ENCODE assay signal across 9 cellular contexts in the genomic region with DNA sequence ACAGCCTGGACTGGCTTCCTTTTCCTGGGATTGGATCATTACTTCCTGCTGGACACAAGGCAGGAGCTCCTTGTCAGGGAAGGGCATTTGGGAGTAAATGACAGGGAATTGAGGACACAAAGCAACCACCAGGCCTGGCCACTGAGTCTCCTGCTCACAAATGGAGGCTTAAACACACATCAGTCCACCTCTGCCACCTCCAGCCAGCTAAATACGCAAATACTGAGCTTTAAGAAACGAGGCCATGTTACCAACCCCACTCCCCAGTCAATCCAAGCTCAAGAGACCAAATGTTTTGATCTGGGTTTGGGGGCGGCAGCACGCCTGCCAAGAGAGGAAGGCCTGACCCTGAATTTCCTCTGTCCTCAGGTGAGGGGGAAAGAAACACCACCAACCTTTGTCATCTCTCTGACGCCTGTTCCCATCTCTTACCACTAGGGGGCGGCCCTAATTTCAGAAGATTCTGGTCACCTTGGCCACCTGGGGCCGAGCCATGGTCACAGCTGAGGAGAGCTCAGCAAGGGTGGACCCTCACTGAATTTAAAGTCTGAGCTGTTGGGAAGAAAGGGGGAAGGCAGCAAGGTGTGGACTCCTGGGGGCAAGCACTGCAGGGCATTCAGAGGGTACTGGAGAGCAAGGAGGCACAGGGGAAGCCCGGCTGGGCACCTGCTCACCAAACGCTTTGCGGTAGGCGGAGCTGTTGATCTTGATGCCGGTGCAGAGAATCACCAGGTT. TPM values are rescaled to one million over a fixed set of nuclear protein-coding genes. Genes with fewer than 3 reads are reported as not detected.
A peak's percentile ranks its signal among the peaks of the same experiment; 100 is the strongest.
DNase-seq lines count a peak whose midpoint lies in the region; ATAC-seq, FAIRE-seq and TF ChIP-seq lines count a peak whose summit lies in the region.
"Had no signal": no experiment of that assay in that cellular context is flagged by ENCODE, and none has a peak within 500 bp of the region (broad histone marks: within the 10 kb centered on the region; RNA-seq: fewer than 3 reads in every experiment).

No MANE protein-coding gene starts in this region.

- H3K9me3 ChIP-seq in right cardiac atrium (ENCODE audit: control insufficient read depth, low read length): no peaks in the 10 kb centered on the region
- no peaks in the 10 kb centered on the region for H3K9me3 ChIP-seq in smooth muscle cell (replicated peaks; ENCODE audit: low read depth)

- in situ Hi-C loops in SK-MEL-5 (cut with HindIII; ENCODE audit: low pct_unique_long_range_greater_than_20kb, low sequenced_read_pairs): no loop called here

- H4K20me1 ChIP-seq in smooth muscle cell (ENCODE audit: low read depth): no peaks in the 10 kb centered on the region

- FAIRE-seq in D721Med (lab: Jason Lieb, UNC): no peak

- H3F3A ChIP-seq in smooth muscle cell (ENCODE audit: low read depth): no peaks in the 10 kb centered on the region

- H3K79me2 ChIP-seq in smooth muscle cell (ENCODE audit: low read depth): no peaks in the 10 kb centered on the region

- H3K27ac ChIP-seq in right cardiac atrium (ENCODE audit: low read length) (no peak overlapping the region), smooth muscle cell (ENCODE audit: low read depth) (no peak overlapping the region)

- peak overlapping the region in 1 of 2 donors; percentile 49 for H3K27ac Mint-ChIP-seq in activated naive CD4-positive, alpha-beta T cell treated with anti-CD3 and anti-CD28 coated beads, Interleukin-2, amount 50 U/mL, for 72 hours

- H3K36me3 Mint-ChIP-seq in activated naive CD4-positive, alpha-beta T cell treated with anti-CD3 and anti-CD28 coated beads, Interleukin-2, amount 50 U/mL, for 72 hours: no peaks in the 10 kb centered on the region

- H3K4me1 ChIP-seq in right cardiac atrium (ENCODE audit: control insufficient read depth, insufficient read depth, low read length) (no peaks in the 10 kb centered on the region), smooth muscle cell (ENCODE audit: low read depth) (no peaks in the 10 kb centered on the region)

- ATAC-seq in HG03354 (IDR thresholded peaks at IDR 0.05; ENCODE audit: poor library complexity, severe bottlenecking, unreplicated experiment) (peak; percentile 68), right cardiac atrium (peak; percentile 12 to 47), GM19467 (IDR thresholded peaks at IDR 0.05; ENCODE audit: unreplicated experiment) (no peak)
- ATAC-seq in activated naive CD4-positive, alpha-beta T cell treated with anti-CD3 and anti-CD28 coated beads, Interleukin-2, amount 50 U/mL, for 72 hours: peak; percentile 84 to 89

- H3K27me3 ChIP-seq in right cardiac atrium (ENCODE audit: control insufficient read depth, insufficient read depth) (no peaks in the 10 kb centered on the region), smooth muscle cell (ENCODE audit: low read depth) (no peaks in the 10 kb centered on the region)

- DNase-seq in D721Med (ENCODE audit: insufficient read length, low spot score): peak; percentile 59
- peak; percentile 53 for DNase-seq in SK-MEL-5 (ENCODE audit: low read depth, low spot score)
- DNase-seq in activated naive CD4-positive, alpha-beta T cell treated with anti-CD3 and anti-CD28 coated beads, Interleukin-2, amount 50 U/mL, for 72 hours (ENCODE audit: low spot score in 2 of 2): peak in 1 of 2 donors; percentile 68
- peak in 2 of 3 donors; percentile 41 to 74 for DNase-seq in right cardiac atrium
- DNase-seq in smooth muscle cell (lab: John Stamatoyannopoulos, UW; ENCODE audit: unreplicated experiment): no peak
- DNase-seq in COLO829 (ENCODE audit: low spot score): no peak

- WGBS in right cardiac atrium: 54% methylated on average over 12 of the region's 12 CpGs
- WGBS in smooth muscle cell (ENCODE audit: low lambda C conversion rate): 56% methylated on average over 12 of the region's 12 CpGs

- H3K4me2 ChIP-seq in smooth muscle cell: no peak overlapping the region

- peak; percentile 75 for TF ChIP-seq CTCF in D721Med (IDR thresholded peaks at IDR 0.05; ENCODE audit: insufficient read depth, missing control alignments)
- TF ChIP-seq CTCF in smooth muscle cell (IDR thresholded peaks at IDR 0.05; ENCODE audit: borderline replicate concordance, insufficient read depth, poor library complexity, severe bottlenecking): peak; percentile 86

- H3K36me3 ChIP-seq in smooth muscle cell (ENCODE audit: low read depth): no peaks in the 10 kb centered on the region

- no peak overlapping the region for H3K9ac ChIP-seq in smooth muscle cell (ENCODE audit: low read depth)

- intact Hi-C loops in right cardiac atrium (cut with DNase I): no loop called here

- no peak overlapping the region for H2AFZ ChIP-seq in smooth muscle cell (ENCODE audit: low read depth)

- no peaks in the 10 kb centered on the region for H3K9me3 Mint-ChIP-seq in activated naive CD4-positive, alpha-beta T cell treated with anti-CD3 and anti-CD28 coated beads, Interleukin-2, amount 50 U/mL, for 72 hours

- H3K4me3 ChIP-seq in right cardiac atrium (ENCODE audit: low read length) (no peak overlapping the region), smooth muscle cell (no peak overlapping the region)
- H3K4me3 ChIP-seq: skin epidermis had no signal

RNA-seq across cellular contexts. Expression of a gene that starts 16.5 kb away (rescaled TPM):
- 8.1 and 8.2 TPM in 2 replicates for total RNA-seq in SK-MEL-5 (2014; rRNA removed; shearing (Covaris generic))
- polyA plus RNA-seq in SK-MEL-5 (2015; cell fraction: cytosol; rRNA removed): 17.1 and 17.4 TPM in 2 replicates
- 8.4 and 9.6 TPM in 2 replicates for polyA plus RNA-seq in SK-MEL-5 (2015; cell fraction: nucleus; rRNA removed)
- 10 to 100 TPM in 1 of 2 donors, 1 to 10 TPM in 1; 5.1 to 10.5 TPM for total RNA-seq in activated naive CD4-positive, alpha-beta T cell treated with anti-CD3 and anti-CD28 coated beads, Interleukin-2, amount 50 U/mL, for 72 hours
- 10 to 100 TPM in 2 of 4 donors, 1 to 10 TPM in 2; 8.5 to 14.0 (median 9.7) TPM for total RNA-seq in right cardiac atrium
- 11.4 TPM for polyA plus RNA-seq in right cardiac atrium
- 2.1 and 2.2 TPM in 2 replicates for total RNA-seq in smooth muscle cell
- 3.6 and 4.4 TPM in 2 replicates for polyA plus RNA-seq in smooth muscle cell

RNA-seq across cellular contexts. Expression of a gene that starts 30.4 kb away (rescaled TPM):
- total RNA-seq in SK-MEL-5 (2014; rRNA removed; shearing (Covaris generic)): 22.7 and 24.4 TPM in 2 replicates
- 24.4 and 25.8 TPM in 2 replicates for polyA plus RNA-seq in SK-MEL-5 (2015; cell fraction: cytosol; rRNA removed)
- polyA plus RNA-seq in SK-MEL-5 (2015; cell fraction: nucleus; rRNA removed): 72.8 and 77.5 TPM in 2 replicates
- total RNA-seq in activated naive CD4-positive, alpha-beta T cell treated with anti-CD3 and anti-CD28 coated beads, Interleukin-2, amount 50 U/mL, for 72 hours: 10 to 100 TPM in 1 of 2 donors, 1 to 10 TPM in 1; 6.4 to 15.4 TPM
- total RNA-seq in right cardiac atrium (1 to 10 TPM; 4.3 to 6.4 (median 5.0) TPM), smooth muscle cell (2.4 and 4.9 TPM in 2 replicates)
- polyA plus RNA-seq in right cardiac atrium (3.9 TPM), smooth muscle cell (4.5 and 10.0 TPM in 2 replicates)

RNA-seq across cellular contexts. Expression of a gene that starts 54.2 kb away (rescaled TPM):
- total RNA-seq in SK-MEL-5 (2014; rRNA removed; shearing (Covaris generic)): 71.4 and 73.2 TPM in 2 replicates
- polyA plus RNA-seq in SK-MEL-5 (2015; cell fraction: cytosol; rRNA removed): 24.3 and 31.7 TPM in 2 replicates
- 24.7 and 50.9 TPM in 2 replicates for polyA plus RNA-seq in SK-MEL-5 (2015; cell fraction: nucleus; rRNA removed)
- 100 to 1,000 TPM in 1 of 2 donors, 10 to 100 TPM in 1; 76.2 to 105 TPM for total RNA-seq in activated naive CD4-positive, alpha-beta T cell treated with anti-CD3 and anti-CD28 coated beads, Interleukin-2, amount 50 U/mL, for 72 hours
- 100 to 1,000 TPM in 2 of 4 donors, 10 to 100 TPM in 2; 89.2 to 147 (median 98.9) TPM for total RNA-seq in right cardiac atrium
- 39.8 TPM for polyA plus RNA-seq in right cardiac atrium
- 178 and 180 TPM in 2 replicates for total RNA-seq in smooth muscle cell
- 133 and 140 TPM in 2 replicates for polyA plus RNA-seq in smooth muscle cell

Comparison
In these comparisons a context has a peak if more than half of its experiments do, and no peak if none do; other contexts are left out.
1. DNase-seq: peak in D721Med (single experiment), SK-MEL-5 (single experiment) and right cardiac atrium (2 of 3); none in smooth muscle cell (single experiment) and COLO829 (single experiment).